In the genomic region with DNA sequence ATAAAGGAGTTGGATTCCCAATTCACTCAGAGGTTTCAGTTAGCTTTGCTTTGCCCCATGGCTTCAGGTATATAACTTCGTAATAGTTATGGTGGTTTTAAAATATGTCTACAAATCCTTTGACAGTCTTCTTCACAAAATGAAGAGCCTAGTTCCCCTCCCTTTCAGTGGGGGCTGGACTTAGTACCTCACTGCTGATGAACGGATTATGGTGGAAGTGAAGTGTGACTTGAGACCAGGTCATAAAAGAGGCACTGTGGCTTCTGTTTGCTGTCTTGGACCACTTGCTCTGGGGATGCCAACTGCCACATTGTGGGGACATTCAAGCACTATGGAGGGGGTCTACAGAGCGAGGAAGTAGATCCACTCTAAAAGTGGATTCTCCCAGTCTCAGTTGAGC, we compare ENCODE assay signal across 2 cellular contexts.
TF ChIP-seq lines count a peak whose summit lies in the region.

No MANE protein-coding gene starts in this region.

TF ChIP-seq in HepG2, 621 proteins besides CTCF, POLR2A, EP300 and RAD21:
- TF ChIP-seq ADNP (CRISPR knock-in tag; IDR thresholded peaks at IDR 0.05), result no peak
- TF ChIP-seq FOXC1 (CRISPR knock-in tag; IDR thresholded peaks at IDR 0.05; ENCODE audit: borderline replicate concordance), result no peak
- TF ChIP-seq KMT2B (CRISPR knock-in tag; IDR thresholded peaks at IDR 0.05), result no peak
- TF ChIP-seq KDM2A (CRISPR knock-in tag; IDR thresholded peaks at IDR 0.05; ENCODE audit: borderline replicate concordance, low read depth), result no peak
- TF ChIP-seq, protein P1, sequence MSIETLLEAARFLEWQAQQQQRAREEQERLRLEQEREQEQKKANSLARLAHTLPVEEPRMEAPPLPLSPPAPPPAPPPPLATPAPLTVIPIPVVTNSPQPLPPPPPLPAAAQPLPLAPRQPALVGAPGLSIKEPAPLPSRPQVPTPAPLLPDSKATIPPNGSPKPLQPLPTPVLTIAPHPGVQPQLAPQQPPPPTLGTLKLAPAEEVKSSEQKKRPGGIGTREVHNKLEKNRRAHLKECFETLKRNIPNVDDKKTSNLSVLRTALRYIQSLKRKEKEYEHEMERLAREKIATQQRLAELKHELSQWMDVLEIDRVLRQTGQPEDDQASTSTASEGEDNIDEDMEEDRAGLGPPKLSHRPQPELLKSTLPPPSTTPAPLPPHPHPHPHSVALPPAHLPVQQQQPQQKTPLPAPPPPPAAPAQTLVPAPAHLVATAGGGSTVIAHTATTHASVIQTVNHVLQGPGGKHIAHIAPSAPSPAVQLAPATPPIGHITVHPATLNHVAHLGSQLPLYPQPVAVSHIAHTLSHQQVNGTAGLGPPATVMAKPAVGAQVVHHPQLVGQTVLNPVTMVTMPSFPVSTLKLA (IDR thresholded peaks at IDR 0.05), result no peak
- TF ChIP-seq ZNF709 (CRISPR knock-in tag; IDR thresholded peaks at IDR 0.05), result no peak
- TF ChIP-seq, protein P2, sequence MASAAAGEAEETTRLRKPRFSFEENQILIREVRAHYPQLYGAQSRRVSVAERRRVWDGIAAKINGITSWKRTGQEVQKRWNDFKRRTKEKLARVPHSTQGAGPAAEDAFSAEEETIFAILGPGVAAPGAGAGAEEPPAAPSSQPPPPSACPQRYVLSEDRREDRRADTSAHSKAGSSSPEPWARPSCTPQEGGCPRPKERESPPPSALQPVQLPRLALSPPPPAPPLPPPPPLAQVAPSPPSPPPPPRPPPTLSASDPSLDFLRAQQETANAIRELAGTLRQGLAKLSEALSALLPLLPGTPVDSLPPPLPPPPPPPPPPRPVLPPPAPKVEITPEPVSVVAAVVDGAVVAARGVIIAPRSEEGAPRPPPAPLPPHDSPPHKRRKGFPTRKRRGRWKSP (CRISPR knock-in tag; IDR thresholded peaks at IDR 0.05), result no peak
- TF ChIP-seq ELF4 (CRISPR knock-in tag; IDR thresholded peaks at IDR 0.05; ENCODE audit: borderline replicate concordance), result no peak
- TF ChIP-seq, protein P3, sequence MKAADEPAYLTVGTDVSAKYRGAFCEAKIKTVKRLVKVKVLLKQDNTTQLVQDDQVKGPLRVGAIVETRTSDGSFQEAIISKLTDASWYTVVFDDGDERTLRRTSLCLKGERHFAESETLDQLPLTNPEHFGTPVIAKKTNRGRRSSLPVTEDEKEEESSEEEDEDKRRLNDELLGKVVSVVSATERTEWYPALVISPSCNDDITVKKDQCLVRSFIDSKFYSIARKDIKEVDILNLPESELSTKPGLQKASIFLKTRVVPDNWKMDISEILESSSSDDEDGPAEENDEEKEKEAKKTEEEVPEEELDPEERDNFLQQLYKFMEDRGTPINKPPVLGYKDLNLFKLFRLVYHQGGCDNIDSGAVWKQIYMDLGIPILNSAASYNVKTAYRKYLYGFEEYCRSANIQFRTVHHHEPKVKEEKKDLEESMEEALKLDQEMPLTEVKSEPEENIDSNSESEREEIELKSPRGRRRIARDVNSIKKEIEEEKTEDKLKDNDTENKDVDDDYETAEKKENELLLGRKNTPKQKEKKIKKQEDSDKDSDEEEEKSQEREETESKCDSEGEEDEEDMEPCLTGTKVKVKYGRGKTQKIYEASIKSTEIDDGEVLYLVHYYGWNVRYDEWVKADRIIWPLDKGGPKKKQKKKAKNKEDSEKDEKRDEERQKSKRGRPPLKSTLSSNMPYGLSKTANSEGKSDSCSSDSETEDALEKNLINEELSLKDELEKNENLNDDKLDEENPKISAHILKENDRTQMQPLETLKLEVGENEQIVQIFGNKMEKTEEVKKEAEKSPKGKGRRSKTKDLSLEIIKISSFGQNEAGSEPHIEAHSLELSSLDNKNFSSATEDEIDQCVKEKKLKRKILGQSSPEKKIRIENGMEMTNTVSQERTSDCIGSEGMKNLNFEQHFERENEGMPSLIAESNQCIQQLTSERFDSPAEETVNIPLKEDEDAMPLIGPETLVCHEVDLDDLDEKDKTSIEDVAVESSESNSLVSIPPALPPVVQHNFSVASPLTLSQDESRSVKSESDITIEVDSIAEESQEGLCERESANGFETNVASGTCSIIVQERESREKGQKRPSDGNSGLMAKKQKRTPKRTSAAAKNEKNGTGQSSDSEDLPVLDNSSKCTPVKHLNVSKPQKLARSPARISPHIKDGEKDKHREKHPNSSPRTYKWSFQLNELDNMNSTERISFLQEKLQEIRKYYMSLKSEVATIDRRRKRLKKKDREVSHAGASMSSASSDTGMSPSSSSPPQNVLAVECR (CRISPR knock-in tag; IDR thresholded peaks at IDR 0.05; ENCODE audit: borderline replicate concordance), result no peak
- no peak for TF ChIP-seq ZNF44 (CRISPR knock-in tag; IDR thresholded peaks at IDR 0.05)
- no peak for TF ChIP-seq HNRNPK (IDR thresholded peaks at IDR 0.05; ENCODE audit: low read depth, low read length, poor library complexity, severe bottlenecking)
- no peak for TF ChIP-seq PAF1 (CRISPR knock-in tag; IDR thresholded peaks at IDR 0.05)
- TF ChIP-seq SP140L (CRISPR knock-in tag; IDR thresholded peaks at IDR 0.05; ENCODE audit: borderline replicate concordance), result no peak
- TF ChIP-seq ZNF253 (CRISPR knock-in tag; IDR thresholded peaks at IDR 0.05; ENCODE audit: borderline replicate concordance), result no peak
- TF ChIP-seq TEAD2 (CRISPR knock-in tag; IDR thresholded peaks at IDR 0.05), result no peak

TF ChIP-seq in K562, 482 proteins besides CTCF, POLR2A, EP300 and RAD21:
- TF ChIP-seq, protein P4, sequence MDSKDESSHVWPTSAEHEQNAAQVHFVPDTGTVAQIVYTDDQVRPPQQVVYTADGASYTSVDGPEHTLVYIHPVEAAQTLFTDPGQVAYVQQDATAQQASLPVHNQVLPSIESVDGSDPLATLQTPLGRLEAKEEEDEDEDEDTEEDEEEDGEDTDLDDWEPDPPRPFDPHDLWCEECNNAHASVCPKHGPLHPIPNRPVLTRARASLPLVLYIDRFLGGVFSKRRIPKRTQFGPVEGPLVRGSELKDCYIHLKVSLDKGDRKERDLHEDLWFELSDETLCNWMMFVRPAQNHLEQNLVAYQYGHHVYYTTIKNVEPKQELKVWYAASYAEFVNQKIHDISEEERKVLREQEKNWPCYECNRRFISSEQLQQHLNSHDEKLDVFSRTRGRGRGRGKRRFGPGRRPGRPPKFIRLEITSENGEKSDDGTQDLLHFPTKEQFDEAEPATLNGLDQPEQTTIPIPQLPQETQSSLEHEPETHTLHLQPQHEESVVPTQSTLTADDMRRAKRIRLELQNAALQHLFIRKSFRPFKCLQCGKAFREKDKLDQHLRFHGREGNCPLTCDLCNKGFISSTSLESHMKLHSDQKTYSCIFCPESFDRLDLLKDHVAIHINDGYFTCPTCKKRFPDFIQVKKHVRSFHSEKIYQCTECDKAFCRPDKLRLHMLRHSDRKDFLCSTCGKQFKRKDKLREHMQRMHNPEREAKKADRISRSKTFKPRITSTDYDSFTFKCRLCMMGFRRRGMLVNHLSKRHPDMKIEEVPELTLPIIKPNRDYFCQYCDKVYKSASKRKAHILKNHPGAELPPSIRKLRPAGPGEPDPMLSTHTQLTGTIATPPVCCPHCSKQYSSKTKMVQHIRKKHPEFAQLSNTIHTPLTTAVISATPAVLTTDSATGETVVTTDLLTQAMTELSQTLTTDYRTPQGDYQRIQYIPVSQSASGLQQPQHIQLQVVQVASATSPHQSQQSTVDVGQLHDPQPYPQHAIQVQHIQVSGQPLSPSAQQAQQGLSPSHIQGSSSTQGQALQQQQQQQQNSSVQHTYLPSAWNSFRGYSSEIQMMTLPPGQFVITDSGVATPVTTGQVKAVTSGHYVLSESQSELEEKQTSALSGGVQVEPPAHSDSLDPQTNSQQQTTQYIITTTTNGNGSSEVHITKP (IDR thresholded peaks at IDR 0.05; ENCODE audit: partially characterized antibody), result peak; percentile 18
- TF ChIP-seq ZNF778 (CRISPR knock-in tag; IDR thresholded peaks at IDR 0.05), result no peak
